ENCODE assay signal across 9 cellular contexts in genomic region chr1:169091480-169091941, GRCh38. TPM values are rescaled to one million over a fixed set of nuclear protein-coding genes. Genes with fewer than 3 reads are reported as not detected.
DNase-seq lines count a peak whose midpoint lies in the region; ATAC-seq, FAIRE-seq and TF ChIP-seq lines count a peak whose summit lies in the region.
"Had no signal": no experiment of that assay in that cellular context is flagged by ENCODE, and none has a peak within 500 bp of the region (broad histone marks: within the 10 kb centered on the region; RNA-seq: fewer than 3 reads in every experiment).

No MANE protein-coding gene starts in this region.

- H3K27ac Mint-ChIP-seq in astrocyte (ENCODE audit: unreplicated experiment) = peak overlapping the region; percentile 20

- TF ChIP-seq POLR2A in upper lobe of left lung (IDR thresholded peaks at IDR 0.05) = no peak

- no peak for FAIRE-seq in astrocyte (lab: Jason Lieb, UNC)

- no peaks in the 10 kb centered on the region for H3K9me3 ChIP-seq in astrocyte (ENCODE audit: insufficient read depth, low read depth, low read length)
- H3K9me3 ChIP-seq in lower lobe of right lung = no peaks in the 10 kb centered on the region
- H3K9me3 ChIP-seq in upper lobe of left lung = no peaks in the 10 kb centered on the region

- ATAC-seq in GM19397 (IDR thresholded peaks at IDR 0.05; ENCODE audit: unreplicated experiment) (peak; percentile 63), HG03060 (IDR thresholded peaks at IDR 0.05; ENCODE audit: low read depth, unreplicated experiment) (peak; percentile 73), lower lobe of right lung (no peak), upper lobe of left lung (ENCODE audit: low FRiP score in 2 of 2) (no peak)

- in situ Hi-C loops in ACHN (cut with HindIII; ENCODE audit: low pct_ligation_motif_present, low pct_unique_long_range_greater_than_20kb, low sequenced_read_pairs) = no loop called here

- H3K4me1 Mint-ChIP-seq in astrocyte (ENCODE audit: low read depth, unreplicated experiment) = peaks cover 8% of the 10 kb centered on the region

- no peaks in the 10 kb centered on the region for H4K20me1 ChIP-seq in astrocyte (ENCODE audit: insufficient read depth, low read length)

- H3K36me3 Mint-ChIP-seq in astrocyte (ENCODE audit: low read depth, unreplicated experiment) = no peaks in the 10 kb centered on the region

- no peak overlapping the region for H3K4me3 Mint-ChIP-seq in astrocyte (ENCODE audit: unreplicated experiment)

- H3K4me2 ChIP-seq in astrocyte (ENCODE audit: low read length) = no peak overlapping the region

- H3K79me2 ChIP-seq in astrocyte (ENCODE audit: insufficient read depth, low read length) = no peaks in the 10 kb centered on the region

- H3K9me3 Mint-ChIP-seq in astrocyte (ENCODE audit: unreplicated experiment) = no peaks in the 10 kb centered on the region

- H3K27me3 ChIP-seq in astrocyte (ENCODE audit: insufficient read depth, low read length) (no peaks in the 10 kb centered on the region), lower lobe of right lung (ENCODE audit: low read depth) (no peaks in the 10 kb centered on the region), upper lobe of left lung (no peaks in the 10 kb centered on the region)

- TF ChIP-seq EP300 in upper lobe of left lung (IDR thresholded peaks at IDR 0.05) = no peak

- H3K4me3 ChIP-seq in astrocyte (ENCODE audit: insufficient read depth, low read depth, low read length) = no peak overlapping the region
- H3K4me3 ChIP-seq in lower lobe of right lung = no peak overlapping the region
- H3K4me3 ChIP-seq in upper lobe of left lung = no peak overlapping the region

- no peak overlapping the region for H3K9ac ChIP-seq in astrocyte (ENCODE audit: low read length)

- DNase-seq in ACHN = peak; percentile 12
- DNase-seq in astrocyte (ENCODE audit: low read depth) = no peak
- DNase-seq in stimulated activated CD4-positive, alpha-beta T cell treated with anti-CD3 and anti-CD28 coated beads, Interleukin-4, amount 100 ng/mL, for 1 hour = no peak
- no peak for DNase-seq in lower lobe of right lung
- DNase-seq in NCI-H1930 (lab: John Stamatoyannopoulos, UW) = no peak
- DNase-seq in upper lobe of left lung = no peak
- DNase-seq: NCI-H510A had no signal

- WGBS in upper lobe of left lung, 2 donors = 90 to 94% methylated on average over 4 of the region's 4 CpGs

- no peak overlapping the region for H2AFZ ChIP-seq in astrocyte (ENCODE audit: low read depth, low read length)

- H3K27ac ChIP-seq in astrocyte (ENCODE audit: low read depth, low read length) = no peak overlapping the region
- H3K27ac ChIP-seq in lower lobe of right lung = no peak overlapping the region
- no peak overlapping the region for H3K27ac ChIP-seq in upper lobe of left lung

- intact Hi-C loops in lower lobe of right lung (cut with DNase I) = no loop called here

- no peak for TF ChIP-seq CTCF in astrocyte (IDR thresholded peaks at IDR 0.05; ENCODE audit: insufficient read depth, low read depth, low read length)
- TF ChIP-seq CTCF in lower lobe of right lung (IDR thresholded peaks at IDR 0.05) = no peak
- no peak for TF ChIP-seq CTCF in upper lobe of left lung (IDR thresholded peaks at IDR 0.05)

- H3K36me3 ChIP-seq in astrocyte (ENCODE audit: insufficient read depth, low read length) (no peaks in the 10 kb centered on the region), lower lobe of right lung (no peaks in the 10 kb centered on the region), upper lobe of left lung (no peaks in the 10 kb centered on the region)

- H3K27me3 Mint-ChIP-seq in astrocyte (ENCODE audit: low read depth, unreplicated experiment) = peaks cover 2% of the 10 kb centered on the region

- H3K4me1 ChIP-seq in astrocyte (ENCODE audit: insufficient read depth, low read length) (no peaks in the 10 kb centered on the region), lower lobe of right lung (no peaks in the 10 kb centered on the region), upper lobe of left lung (no peaks in the 10 kb centered on the region)

RNA-seq across cellular contexts. Expression of gene ATP1B1, which starts 15.0 kb away (rescaled TPM):
- total RNA-seq in astrocyte (56.5 and 58.3 TPM in 2 replicates), lower lobe of right lung (173 TPM), upper lobe of left lung (100 to 1,000 TPM in 5 of 6 donors, 10 to 100 TPM in 1; 31.4 to 309 (median 172) TPM)

Comparison
In these comparisons a context has a peak if more than half of its experiments do, and no peak if none do; other contexts are left out.
1. ATAC-seq: peak in GM19397 (single experiment) and HG03060 (single experiment); none in lower lobe of right lung (0 of 2) and upper lobe of left lung (0 of 2).